Comparison of ENCODE assay signal across 39 cellular contexts in the genomic region with DNA sequence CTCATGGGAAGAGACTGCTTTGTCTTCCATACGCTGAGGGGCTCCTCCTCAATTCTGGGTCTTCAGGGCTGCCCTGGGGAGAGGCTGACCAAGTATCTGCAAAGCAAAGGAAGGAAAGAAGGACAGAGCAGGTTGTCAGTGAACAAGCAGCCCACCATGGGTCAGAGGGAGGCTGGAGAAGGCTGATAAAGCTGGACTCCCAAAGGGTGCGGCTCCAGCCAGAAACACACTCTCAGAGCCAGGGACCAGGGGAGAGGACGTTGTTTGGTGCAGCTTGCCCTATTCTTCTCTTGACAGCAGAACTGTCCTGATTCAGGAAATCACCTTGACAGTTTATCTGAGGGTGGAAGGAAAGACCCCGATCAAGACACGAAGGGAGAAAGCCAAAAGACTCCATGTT. TPM values are rescaled to one million over a fixed set of nuclear protein-coding genes. Genes with fewer than 3 reads are reported as not detected.
"Had no signal": no experiment of that assay in that cellular context is flagged by ENCODE, and none has a peak within 500 bp of the region (broad histone marks: within the 10 kb centered on the region; RNA-seq: fewer than 3 reads in every experiment).

No MANE protein-coding gene starts in this region.

- ATAC-seq: activated CD8-positive, alpha-beta T cell treated with anti-CD3 and anti-CD28 coated beads for 36 hours; activated naive CD4-positive, alpha-beta T cell treated with anti-CD3 and anti-CD28 coated beads, Interleukin-2, amount 50 U/mL, for 72 hours; activated T-cell treated with anti-CD3 and anti-CD28 coated beads, Interleukin-2, amount 50 U/mL, for 4 hours; activated T-cell treated with anti-CD3 and anti-CD28 coated beads, Interleukin-2, amount 50 U/mL, for 72 hours; activated T-helper 17 cell treated with anti-CD3 and anti-CD28 coated beads, Interleukin-2, amount 50 U/mL, for 72 hours; body of pancreas; T-cell had no signal

- H3K4me3 ChIP-seq: adrenal gland, body of pancreas, breast epithelium had no signal

- H3K36me3 ChIP-seq: adrenal gland, brain microvascular endothelial cell, breast epithelium had no signal

- H3K27me3 ChIP-seq: adrenal gland, body of pancreas, brain microvascular endothelial cell had no signal

- H3K36me3 Mint-ChIP-seq: activated CD4-positive, alpha-beta memory T cell treated with anti-CD3 and anti-CD28 coated beads for 36 hours; activated naive CD4-positive, alpha-beta T cell treated with anti-CD3 and anti-CD28 coated beads, Interleukin-2, amount 50 U/mL, for 72 hours; T-cell had no signal

- H3K27ac ChIP-seq: adrenal gland, body of pancreas, brain microvascular endothelial cell, breast epithelium, VCaP had no signal

- H3K4me1 ChIP-seq: adrenal gland, body of pancreas, breast epithelium had no signal

- H3K27ac Mint-ChIP-seq: activated B cell treated with CpG ODN at 0.5 μM for 24 hours; activated CD4-positive, alpha-beta memory T cell treated with anti-CD3 and anti-CD28 coated beads for 36 hours; activated CD4-positive, alpha-beta T cell treated with anti-CD3 and anti-CD28 coated beads, Interleukin-2, amount 10 ng/mL, durations not matched to agents 24 days and 14 days; activated CD8-positive, alpha-beta T cell treated with anti-CD3 and anti-CD28 coated beads for 36 hours; activated naive CD4-positive, alpha-beta T cell treated with anti-CD3 and anti-CD28 coated beads for 36 hours; activated naive CD4-positive, alpha-beta T cell treated with anti-CD3 and anti-CD28 coated beads, Interleukin-2, amount 50 U/mL, for 72 hours; activated naive CD8-positive, alpha-beta T cell treated with anti-CD3 and anti-CD28 coated beads for 36 hours; activated T-cell treated with anti-CD3 and anti-CD28 coated beads, Interleukin-2, amount 50 U/mL, for 72 hours; activated T-helper 1 cell treated with anti-CD3 and anti-CD28 coated beads, Interleukin-12 subunit alpha, Interleukin-12 subunit beta, Interleukin-2, Interleukin-4 antibody, amounts not matched to agents 30 ng/mL and 10 ng/mL and 1 ng/mL, durations not matched to agents 14 hours and 24 hours and 36 hours; activated T-helper 17 cell treated with anti-CD3 and anti-CD28 coated beads, Interleukin-2, amount 50 U/mL, for 72 hours; T-cell; T-helper 2 cell treated with Interferon-gamma antibody and Interleukin-4, amounts not matched to agents 5 μg/mL and 100 μg/mL, for 36 hours had no signal

- FAIRE-seq: astrocyte, TTC549 had no signal

- H3K4me1 Mint-ChIP-seq: activated B cell treated with CpG ODN at 0.5 μM for 24 hours; activated CD4-positive, alpha-beta T cell treated with anti-CD3 and anti-CD28 coated beads, Interleukin-2, amount 10 ng/mL, durations not matched to agents 24 days and 14 days; activated naive CD8-positive, alpha-beta T cell treated with anti-CD3 and anti-CD28 coated beads for 36 hours; activated T-helper 17 cell treated with anti-CD3 and anti-CD28 coated beads, Interleukin-2, amount 50 U/mL, for 72 hours; T-cell had no signal

- H3K9me3 Mint-ChIP-seq: activated CD4-positive, alpha-beta memory T cell treated with anti-CD3 and anti-CD28 coated beads for 36 hours; activated CD4-positive, alpha-beta T cell treated with anti-CD3 and anti-CD28 coated beads, Interleukin-2, amount 10 ng/mL, durations not matched to agents 24 days and 14 days; activated naive CD4-positive, alpha-beta T cell treated with anti-CD3 and anti-CD28 coated beads for 36 hours; activated naive CD8-positive, alpha-beta T cell treated with anti-CD3 and anti-CD28 coated beads for 36 hours; activated T-helper 1 cell treated with anti-CD3 and anti-CD28 coated beads, Interleukin-12 subunit alpha, Interleukin-12 subunit beta, Interleukin-2, Interleukin-4 antibody, amounts not matched to agents 30 ng/mL and 10 ng/mL and 1 ng/mL, durations not matched to agents 14 hours and 24 hours and 36 hours; activated T-helper 17 cell treated with anti-CD3 and anti-CD28 coated beads, Interleukin-2, amount 50 U/mL, for 72 hours; T-helper 2 cell treated with Interferon-gamma antibody and Interleukin-4, amounts not matched to agents 5 μg/mL and 100 μg/mL, for 36 hours had no signal

- H3K4me3 Mint-ChIP-seq: activated B cell treated with CpG ODN at 0.5 μM for 24 hours; activated CD4-positive, alpha-beta memory T cell treated with anti-CD3 and anti-CD28 coated beads for 36 hours; activated CD4-positive, alpha-beta T cell treated with anti-CD3 and anti-CD28 coated beads, Interleukin-2, amount 10 ng/mL, durations not matched to agents 24 days and 14 days; activated CD8-positive, alpha-beta T cell treated with anti-CD3 and anti-CD28 coated beads for 36 hours; activated naive CD4-positive, alpha-beta T cell treated with anti-CD3 and anti-CD28 coated beads for 36 hours; activated naive CD8-positive, alpha-beta T cell treated with anti-CD3 and anti-CD28 coated beads for 36 hours; activated T-cell treated with anti-CD3 and anti-CD28 coated beads, Interleukin-2, amount 50 U/mL, for 4 hours; activated T-cell treated with anti-CD3 and anti-CD28 coated beads, Interleukin-2, amount 50 U/mL, for 72 hours; activated T-helper 1 cell treated with anti-CD3 and anti-CD28 coated beads, Interleukin-12 subunit alpha, Interleukin-12 subunit beta, Interleukin-2, Interleukin-4 antibody, amounts not matched to agents 30 ng/mL and 10 ng/mL and 1 ng/mL, durations not matched to agents 14 hours and 24 hours and 36 hours; activated T-helper 17 cell treated with anti-CD3 and anti-CD28 coated beads, Interleukin-2, amount 50 U/mL, for 72 hours; T-cell; T-helper 2 cell treated with Interferon-gamma antibody and Interleukin-4, amounts not matched to agents 5 μg/mL and 100 μg/mL, for 36 hours had no signal

- H3K9me3 ChIP-seq: adrenal gland, body of pancreas had no signal

- DNase-seq: activated B cell treated with CpG ODN at 0.5 μM for 24 hours; activated CD4-positive, alpha-beta memory T cell treated with anti-CD3 and anti-CD28 coated beads for 36 hours; activated CD4-positive, alpha-beta T cell treated with anti-CD3 and anti-CD28 coated beads for 4 hours; activated CD4-positive, alpha-beta T cell treated with anti-CD3 and anti-CD28 coated beads, Interleukin-2, amount 10 ng/mL, durations not matched to agents 24 days and 14 days; activated CD4-positive, alpha-beta T cell treated with anti-CD3 and anti-CD28 coated beads, Interleukin-2, amount 50 U/mL, for 1 hour; activated CD4-positive, alpha-beta T cell treated with anti-CD3 and anti-CD28 coated beads, Interleukin-2, amount 50 U/mL, for 4 hours; activated CD4-positive, CD25-positive, alpha-beta regulatory T cell treated with anti-CD3 and anti-CD28 coated beads, Interleukin-2, amount 50 U/mL, for 72 hours; activated CD8-positive, alpha-beta memory T cell treated with anti-CD3 and anti-CD28 coated beads, Interleukin-2, amount 50 U/mL, for 4 hours; activated CD8-positive, alpha-beta T cell treated with anti-CD3 and anti-CD28 coated beads for 36 hours; activated effector memory CD4-positive, alpha-beta T cell treated with anti-CD3 and anti-CD28 coated beads, Interleukin-2, amount 50 U/mL, for 16 hours; activated gamma-delta T cell treated with Interleukin-2 at 50 U/mL for 16 hours; activated naive CD4-positive, alpha-beta T cell; activated naive CD4-positive, alpha-beta T cell treated with anti-CD3 and anti-CD28 coated beads for 36 hours; activated naive CD4-positive, alpha-beta T cell treated with anti-CD3 and anti-CD28 coated beads, Interleukin-2, amount 50 U/mL, for 16 hours; activated naive CD8-positive, alpha-beta T cell treated with anti-CD3 and anti-CD28 coated beads for 36 hours; activated T-cell treated with anti-CD3 and anti-CD28 coated beads for 4 hours; activated T-cell treated with anti-CD3 and anti-CD28 coated beads, Interleukin-2, amount 50 U/mL, for 1 hour; activated T-cell treated with anti-CD3 and anti-CD28 coated beads, Interleukin-2, amount 50 U/mL, for 4 hours; activated T-cell treated with anti-CD3 and anti-CD28 coated beads, Interleukin-2, amount 50 U/mL, for 72 hours; adrenal gland; amniotic stem cell; body of pancreas; brain microvascular endothelial cell; central memory CD4-positive, alpha-beta T cell; T-cell; T-helper 2 cell; T-helper 9 cell had no signal

RNA-seq across cellular contexts. Expression of a gene that starts 10.4 kb away (rescaled TPM):
- total RNA-seq: activated B cell treated with CpG ODN at 0.5 μM for 24 hours; activated CD4-positive, alpha-beta memory T cell treated with anti-CD3 and anti-CD28 coated beads for 36 hours; activated CD4-positive, alpha-beta T cell treated with anti-CD3 and anti-CD28 coated beads, Interleukin-2, amount 10 ng/mL, durations not matched to agents 24 days and 14 days; activated CD8-positive, alpha-beta memory T cell treated with anti-CD3 and anti-CD28 coated beads for 36 hours; activated CD8-positive, alpha-beta T cell treated with anti-CD3 and anti-CD28 coated beads for 36 hours; activated naive CD4-positive, alpha-beta T cell treated with anti-CD3 and anti-CD28 coated beads for 36 hours; activated naive CD4-positive, alpha-beta T cell treated with anti-CD3 and anti-CD28 coated beads, Interleukin-2, amount 50 U/mL, for 72 hours; activated naive CD8-positive, alpha-beta T cell treated with anti-CD3 and anti-CD28 coated beads for 36 hours; activated T-cell treated with anti-CD3 and anti-CD28 coated beads, Interleukin-2, amount 50 U/mL, for 72 hours; activated T-helper 1 cell treated with anti-CD3 and anti-CD28 coated beads, Interleukin-12 subunit alpha, Interleukin-12 subunit beta, Interleukin-2, Interleukin-4 antibody, amounts not matched to agents 30 ng/mL and 10 ng/mL and 1 ng/mL, durations not matched to agents 14 hours and 24 hours and 36 hours; activated T-helper 17 cell treated with anti-CD3 and anti-CD28 coated beads, Interleukin-2, amount 50 U/mL, for 72 hours; aorta; astrocyte; body of pancreas; breast epithelium; cardiac septum; T-helper 1 cell treated with Interleukin-12 subunit alpha and Interleukin-12 subunit beta and Interleukin-4 antibody, amounts not matched to agents 30 ng/mL and 1 ng/mL, for 36 hours had no signal
- polyA plus RNA-seq: aorta had no signal

RNA-seq across cellular contexts. Expression of a gene that starts 25.6 kb away (rescaled TPM):
- total RNA-seq: activated B cell treated with CpG ODN at 0.5 μM for 24 hours; activated CD4-positive, alpha-beta memory T cell treated with anti-CD3 and anti-CD28 coated beads for 36 hours; activated CD4-positive, alpha-beta T cell treated with anti-CD3 and anti-CD28 coated beads, Interleukin-2, amount 10 ng/mL, durations not matched to agents 24 days and 14 days; activated CD8-positive, alpha-beta memory T cell treated with anti-CD3 and anti-CD28 coated beads for 36 hours; activated CD8-positive, alpha-beta T cell treated with anti-CD3 and anti-CD28 coated beads for 36 hours; activated naive CD4-positive, alpha-beta T cell treated with anti-CD3 and anti-CD28 coated beads for 36 hours; activated naive CD4-positive, alpha-beta T cell treated with anti-CD3 and anti-CD28 coated beads, Interleukin-2, amount 50 U/mL, for 72 hours; activated naive CD8-positive, alpha-beta T cell treated with anti-CD3 and anti-CD28 coated beads for 36 hours; activated T-cell treated with anti-CD3 and anti-CD28 coated beads, Interleukin-2, amount 50 U/mL, for 72 hours; activated T-helper 1 cell treated with anti-CD3 and anti-CD28 coated beads, Interleukin-12 subunit alpha, Interleukin-12 subunit beta, Interleukin-2, Interleukin-4 antibody, amounts not matched to agents 30 ng/mL and 10 ng/mL and 1 ng/mL, durations not matched to agents 14 hours and 24 hours and 36 hours; activated T-helper 17 cell treated with anti-CD3 and anti-CD28 coated beads, Interleukin-2, amount 50 U/mL, for 72 hours; astrocyte; T-helper 1 cell treated with Interleukin-12 subunit alpha and Interleukin-12 subunit beta and Interleukin-4 antibody, amounts not matched to agents 30 ng/mL and 1 ng/mL, for 36 hours had no signal
